1 cellular context compared by ENCODE assay signal in genomic region chr4:156976147-156976546, GRCh38.
TF ChIP-seq lines count a peak whose summit lies in the region.

No MANE protein-coding gene starts in this region.

TF ChIP-seq in SK-N-SH, 30 proteins besides CTCF, POLR2A, EP300 and RAD21 (continued from another document):
- TF ChIP-seq MAX (IDR thresholded peaks at IDR 0.05; ENCODE audit: low read depth) = 0 out of 2 replicates have a peak, but pooled peaks have one; percentile 26
- no peak for TF ChIP-seq TAF1 (IDR thresholded peaks at IDR 0.05; ENCODE audit: borderline replicate concordance, low read depth, low read length)
- TF ChIP-seq POLR2AphosphoS5 (IDR thresholded peaks at IDR 0.05; ENCODE audit: low read depth, low read length) = peak; percentile 23; the same call in 1 of the 2 replicates
- TF ChIP-seq YY1 (IDR thresholded peaks at IDR 0.05; ENCODE audit: low read depth) = no peak
- TF ChIP-seq USF2 (IDR thresholded peaks at IDR 0.05; ENCODE audit: borderline replicate concordance, low read depth, low read length) = no peak
- no peak for TF ChIP-seq SIN3A (IDR thresholded peaks at IDR 0.05; ENCODE audit: borderline replicate concordance, low read depth, low read length)
- no peak for TF ChIP-seq MXI1 (IDR thresholded peaks at IDR 0.05; ENCODE audit: low read depth, low read length)
- TF ChIP-seq ZBTB33 (IDR thresholded peaks at IDR 0.05; ENCODE audit: borderline replicate concordance, low read depth) = no peak
- no peak for TF ChIP-seq MEF2A (IDR thresholded peaks at IDR 0.05; ENCODE audit: borderline replicate concordance, low read depth)
- no peak for TF ChIP-seq NRF1 (IDR thresholded peaks at IDR 0.05; ENCODE audit: low read depth, low read length)
- TF ChIP-seq PBX3 (IDR thresholded peaks at IDR 0.05) = peak; percentile 61
- no peak for TF ChIP-seq FOXM1 (IDR thresholded peaks at IDR 0.05; ENCODE audit: low read depth)
- no peak for TF ChIP-seq RCOR1 (IDR thresholded peaks at IDR 0.05; ENCODE audit: low read length)
- TF ChIP-seq JUND (IDR thresholded peaks at IDR 0.05) = peak; percentile 80
- TF ChIP-seq FOSL2 (IDR thresholded peaks at IDR 0.05; ENCODE audit: borderline replicate concordance, low read depth) = peak; percentile 78; the same call in 1 of the 2 replicates
- peak; percentile 72 for TF ChIP-seq NFIC (IDR thresholded peaks at IDR 0.05; ENCODE audit: borderline replicate concordance)
- TF ChIP-seq TEAD4 (IDR thresholded peaks at IDR 0.05; ENCODE audit: borderline replicate concordance, insufficient read depth) = peak; percentile 61; the same call in 1 of the 2 replicates
- no peak for TF ChIP-seq CHD2 (IDR thresholded peaks at IDR 0.05; ENCODE audit: low read length, partially characterized antibody)
- TF ChIP-seq ELF1 (IDR thresholded peaks at IDR 0.05) = no peak
- peak; percentile 37; the same call in 1 of the 2 replicates for TF ChIP-seq RXRA (IDR thresholded peaks at IDR 0.05; ENCODE audit: borderline replicate concordance, low read depth)
- TF ChIP-seq GABPA (IDR thresholded peaks at IDR 0.05; ENCODE audit: low read depth) = no peak
- peak; percentile 53; the same call in 1 of the 2 replicates for TF ChIP-seq REST (IDR thresholded peaks at IDR 0.05; ENCODE audit: low read depth, low read length)
- no peak for TF ChIP-seq FOXJ3 (CRISPR knock-in tag; IDR thresholded peaks at IDR 0.05)
- TF ChIP-seq RFX5 (IDR thresholded peaks at IDR 0.05; ENCODE audit: low read length) = no peak
- TF ChIP-seq IRF3 (IDR thresholded peaks at IDR 0.05; ENCODE audit: low read depth, low read length) = no peak
- no peak for TF ChIP-seq USF1 (IDR thresholded peaks at IDR 0.05; ENCODE audit: borderline replicate concordance, low read depth)
- TF ChIP-seq EZH2phosphoT487 (IDR thresholded peaks at IDR 0.05; ENCODE audit: borderline replicate concordance, low read depth) = no peak
TF ChIP-seq in SK-N-SH: peak in this region for 10.
